In genomic region chr4:122911588-122911987, GRCh38 we compare ENCODE assay signal across 21 cellular contexts.
"Had no signal": no experiment of that assay in that cellular context is flagged by ENCODE, and none has a peak within 500 bp of the region (broad histone marks: within the 10 kb centered on the region; RNA-seq: fewer than 3 reads in every experiment).

No MANE protein-coding gene starts in this region.

- H3K36me3 Mint-ChIP-seq: type B pancreatic cell had no signal

- H3K27ac ChIP-seq: epithelial cell of prostate, esophagus muscularis mucosa, gastrocnemius medialis, heart right ventricle, left lung, lower lobe of right lung, sigmoid colon, skin epidermis, suprapubic skin, thyroid gland had no signal

- H3K9me3 Mint-ChIP-seq: dendritic cell treated with granulocyte-macrophage colony-stimulating factor and Interleukin-4, amounts not matched to agents 40 ng/mL and 50 ng/mL, for 4 days; effector memory CD8-positive, alpha-beta T cell; naive B cell; neural crest cell; type B pancreatic cell had no signal

- H3K4me1 Mint-ChIP-seq: naive B cell had no signal

- H3K27ac Mint-ChIP-seq: dendritic cell treated with granulocyte-macrophage colony-stimulating factor and Interleukin-4, amounts not matched to agents 40 ng/mL and 50 ng/mL, for 4 days; effector memory CD8-positive, alpha-beta T cell; naive B cell; type B pancreatic cell had no signal

- FAIRE-seq: urothelium cell line had no signal

- ATAC-seq: effector memory CD8-positive, alpha-beta T cell; gastrocnemius medialis; heart right ventricle; left lung had no signal

- DNase-seq: effector memory CD8-positive, alpha-beta T cell; gastrocnemius medialis; heart right ventricle; hypothalamus; islet precursor cell; left lung; lower lobe of right lung; mesendoderm; naive B cell; posterior cingulate gyrus; sigmoid colon; stimulated activated naive CD4-positive, alpha-beta T cell; thyroid gland had no signal

- H3K4me3 ChIP-seq: esophagus muscularis mucosa, gastrocnemius medialis, heart right ventricle, left lung, lower lobe of right lung, sigmoid colon, skin epidermis, suprapubic skin, thyroid gland had no signal

- H3K36me3 ChIP-seq: left lung, lower lobe of right lung, sigmoid colon, thyroid gland had no signal

- H3K9me3 ChIP-seq: esophagus muscularis mucosa, gastrocnemius medialis, heart right ventricle, left lung, lower lobe of right lung, sigmoid colon, suprapubic skin, thyroid gland had no signal

- H3K27me3 Mint-ChIP-seq: dendritic cell treated with granulocyte-macrophage colony-stimulating factor and Interleukin-4, amounts not matched to agents 40 ng/mL and 50 ng/mL, for 4 days; effector memory CD8-positive, alpha-beta T cell; naive B cell; type B pancreatic cell had no signal

- H3K4me1 ChIP-seq: gastrocnemius medialis, heart right ventricle, left lung, lower lobe of right lung had no signal

- H3K4me3 Mint-ChIP-seq: dendritic cell treated with granulocyte-macrophage colony-stimulating factor and Interleukin-4, amounts not matched to agents 40 ng/mL and 50 ng/mL, for 4 days; effector memory CD8-positive, alpha-beta T cell; naive B cell; neural crest cell; type B pancreatic cell had no signal

- H3K27me3 ChIP-seq: esophagus muscularis mucosa, gastrocnemius medialis, heart right ventricle, left lung, sigmoid colon, suprapubic skin, thyroid gland had no signal
